ENCODE assay signal across 16 cellular contexts in genomic region chr6:64988148-64988547, GRCh38.
"Had no signal": no experiment of that assay in that cellular context is flagged by ENCODE, and none has a peak within 500 bp of the region (broad histone marks: within the 10 kb centered on the region; RNA-seq: fewer than 3 reads in every experiment).

No MANE protein-coding gene starts in this region.

- H3K36me3 ChIP-seq: heart left ventricle, lower lobe of right lung, right atrium auricular region, vagina had no signal

- H3K27me3 ChIP-seq: heart left ventricle, right atrium auricular region, vagina had no signal

- H3K4me1 Mint-ChIP-seq: activated CD8-positive, alpha-beta memory T cell treated with anti-CD3 and anti-CD28 coated beads, Interleukin-2, amount 10 ng/mL, durations not matched to agents 7 days and 5 days; activated naive CD4-positive, alpha-beta T cell treated with anti-CD3 and anti-CD28 coated beads, Interleukin-2, amount 50 U/mL, for 24 hours; naive thymus-derived CD4-positive, alpha-beta T cell had no signal

- H3K36me3 Mint-ChIP-seq: activated CD8-positive, alpha-beta memory T cell treated with anti-CD3 and anti-CD28 coated beads, Interleukin-2, amount 10 ng/mL, durations not matched to agents 7 days and 5 days; activated naive CD4-positive, alpha-beta T cell treated with anti-CD3 and anti-CD28 coated beads, Interleukin-2, amount 50 U/mL, for 24 hours; naive thymus-derived CD4-positive, alpha-beta T cell had no signal

- H3K27ac Mint-ChIP-seq: activated CD8-positive, alpha-beta memory T cell treated with anti-CD3 and anti-CD28 coated beads, Interleukin-2, amount 10 ng/mL, durations not matched to agents 7 days and 5 days; activated naive CD4-positive, alpha-beta T cell treated with anti-CD3 and anti-CD28 coated beads, Interleukin-2, amount 50 U/mL, for 24 hours; activated T-cell treated with anti-CD3 and anti-CD28 coated beads, Interleukin-2, amount 50 U/mL, for 24 hours; naive thymus-derived CD4-positive, alpha-beta T cell; T-helper 2 cell treated with Interferon-gamma antibody and Interleukin-4, amounts not matched to agents 5 μg/mL and 100 μg/mL, for 36 hours had no signal

- H3K4me3 Mint-ChIP-seq: activated CD8-positive, alpha-beta memory T cell treated with anti-CD3 and anti-CD28 coated beads, Interleukin-2, amount 10 ng/mL, durations not matched to agents 7 days and 5 days; activated naive CD4-positive, alpha-beta T cell treated with anti-CD3 and anti-CD28 coated beads, Interleukin-2, amount 50 U/mL, for 24 hours; activated T-cell treated with anti-CD3 and anti-CD28 coated beads, Interleukin-2, amount 50 U/mL, for 24 hours; naive thymus-derived CD4-positive, alpha-beta T cell; T-helper 2 cell treated with Interferon-gamma antibody and Interleukin-4, amounts not matched to agents 5 μg/mL and 100 μg/mL, for 36 hours had no signal

- H3K4me3 ChIP-seq: heart left ventricle, lower lobe of right lung, right atrium auricular region, vagina had no signal

- H3K27me3 Mint-ChIP-seq: activated CD8-positive, alpha-beta memory T cell treated with anti-CD3 and anti-CD28 coated beads, Interleukin-2, amount 10 ng/mL, durations not matched to agents 7 days and 5 days; activated naive CD4-positive, alpha-beta T cell treated with anti-CD3 and anti-CD28 coated beads, Interleukin-2, amount 50 U/mL, for 24 hours; activated T-cell treated with anti-CD3 and anti-CD28 coated beads, Interleukin-2, amount 50 U/mL, for 24 hours; naive thymus-derived CD4-positive, alpha-beta T cell had no signal

- DNase-seq: activated CD4-positive, alpha-beta T cell treated with anti-CD3 and anti-CD28 coated beads, Interleukin-2, amount 50 U/mL, for 4 hours; activated CD4-positive, CD25-positive, alpha-beta regulatory T cell treated with anti-CD3 and anti-CD28 coated beads, Interleukin-2, amount 50 U/mL, for 72 hours; activated CD8-positive, alpha-beta memory T cell treated with anti-CD3 and anti-CD28 coated beads, Interleukin-2, amount 10 ng/mL, durations not matched to agents 7 days and 5 days; activated effector memory CD4-positive, alpha-beta T cell treated with Interleukin-2 at 50 U/mL for 16 hours; activated T-cell treated with anti-CD3 and anti-CD28 coated beads, Interleukin-2, amount 50 U/mL, for 24 hours; amniotic stem cell; foreskin melanocyte; heart left ventricle; lower lobe of right lung; naive thymus-derived CD4-positive, alpha-beta T cell; posterior cingulate gyrus; small intestine had no signal

- ATAC-seq: activated CD8-positive, alpha-beta memory T cell treated with anti-CD3 and anti-CD28 coated beads, Interleukin-2, amount 10 ng/mL, durations not matched to agents 7 days and 5 days; heart left ventricle; lower lobe of right lung; naive thymus-derived CD4-positive, alpha-beta T cell had no signal

- H3K9me3 ChIP-seq: heart left ventricle, lower lobe of right lung, right atrium auricular region, vagina had no signal

- H3K27ac ChIP-seq: heart left ventricle, lower lobe of right lung, right atrium auricular region, vagina had no signal
